In the genomic region with DNA sequence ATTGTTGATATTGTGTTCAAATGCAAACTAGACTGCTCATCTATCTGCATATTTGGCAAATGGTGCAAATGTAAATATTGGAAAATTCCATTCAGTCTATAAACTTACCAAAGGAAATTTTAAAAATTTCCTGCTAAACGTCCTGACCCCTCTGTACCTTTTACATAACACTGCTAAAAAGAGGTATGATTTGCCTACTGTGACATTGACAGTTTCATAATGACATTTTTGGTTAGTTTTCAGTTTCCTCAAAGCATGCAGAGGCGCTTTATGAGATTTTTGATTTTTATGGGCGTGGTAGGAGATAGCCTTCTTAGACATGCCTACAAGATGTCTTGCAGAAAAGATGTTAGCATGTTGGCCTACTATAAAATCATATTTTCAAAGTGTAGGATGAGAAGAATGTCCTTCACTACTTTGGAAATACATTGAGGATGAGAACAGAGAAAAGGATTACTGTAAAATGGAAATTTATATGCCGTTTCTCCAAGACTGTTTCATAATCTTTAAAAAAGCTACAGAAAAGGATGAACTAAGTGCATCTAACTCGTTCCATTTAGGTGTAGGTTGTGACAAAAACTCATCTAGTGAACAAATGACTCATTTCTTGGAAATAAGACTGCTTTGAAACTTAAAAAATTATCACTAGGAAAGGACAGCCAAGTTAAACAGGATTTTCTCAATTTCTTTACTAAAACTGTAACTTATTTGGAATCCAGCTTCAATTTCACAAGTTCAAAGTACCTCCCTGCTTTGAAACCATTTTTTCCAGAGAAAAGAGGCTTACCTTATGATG, we compare ENCODE assay signal across 1 cellular context.
TF ChIP-seq lines count a peak whose summit lies in the region.

No MANE protein-coding gene starts in this region.

TF ChIP-seq in GM12878, 131 proteins besides CTCF, POLR2A, EP300 and RAD21 (continued from another document and continues in another):
- TF ChIP-seq, protein P1, sequence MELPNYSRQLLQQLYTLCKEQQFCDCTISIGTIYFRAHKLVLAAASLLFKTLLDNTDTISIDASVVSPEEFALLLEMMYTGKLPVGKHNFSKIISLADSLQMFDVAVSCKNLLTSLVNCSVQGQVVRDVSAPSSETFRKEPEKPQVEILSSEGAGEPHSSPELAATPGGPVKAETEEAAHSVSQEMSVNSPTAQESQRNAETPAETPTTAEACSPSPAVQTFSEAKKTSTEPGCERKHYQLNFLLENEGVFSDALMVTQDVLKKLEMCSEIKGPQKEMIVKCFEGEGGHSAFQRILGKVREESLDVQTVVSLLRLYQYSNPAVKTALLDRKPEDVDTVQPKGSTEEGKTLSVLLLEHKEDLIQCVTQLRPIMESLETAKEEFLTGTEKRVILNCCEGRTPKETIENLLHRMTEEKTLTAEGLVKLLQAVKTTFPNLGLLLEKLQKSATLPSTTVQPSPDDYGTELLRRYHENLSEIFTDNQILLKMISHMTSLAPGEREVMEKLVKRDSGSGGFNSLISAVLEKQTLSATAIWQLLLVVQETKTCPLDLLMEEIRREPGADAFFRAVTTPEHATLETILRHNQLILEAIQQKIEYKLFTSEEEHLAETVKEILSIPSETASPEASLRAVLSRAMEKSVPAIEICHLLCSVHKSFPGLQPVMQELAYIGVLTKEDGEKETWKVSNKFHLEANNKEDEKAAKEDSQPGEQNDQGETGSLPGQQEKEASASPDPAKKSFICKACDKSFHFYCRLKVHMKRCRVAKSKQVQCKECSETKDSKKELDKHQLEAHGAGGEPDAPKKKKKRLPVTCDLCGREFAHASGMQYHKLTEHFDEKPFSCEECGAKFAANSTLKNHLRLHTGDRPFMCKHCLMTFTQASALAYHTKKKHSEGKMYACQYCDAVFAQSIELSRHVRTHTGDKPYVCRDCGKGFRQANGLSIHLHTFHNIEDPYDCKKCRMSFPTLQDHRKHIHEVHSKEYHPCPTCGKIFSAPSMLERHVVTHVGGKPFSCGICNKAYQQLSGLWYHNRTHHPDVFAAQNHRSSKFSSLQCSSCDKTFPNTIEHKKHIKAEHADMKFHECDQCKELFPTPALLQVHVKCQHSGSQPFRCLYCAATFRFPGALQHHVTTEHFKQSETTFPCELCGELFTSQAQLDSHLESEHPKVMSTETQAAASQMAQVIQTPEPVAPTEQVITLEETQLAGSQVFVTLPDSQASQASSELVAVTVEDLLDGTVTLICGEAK (IDR thresholded peaks at IDR 0.05; ENCODE audit: borderline replicate concordance), result no peak
- TF ChIP-seq RCOR1 (conservative IDR thresholded peaks at IDR 0.05; ENCODE audit: low read depth, low read length), result 0 out of 2 replicates have a peak, but pooled peaks have one; percentile 78
- no peak for TF ChIP-seq ZNF592 (IDR thresholded peaks at IDR 0.05)
- TF ChIP-seq POLR2AphosphoS5 (IDR thresholded peaks at IDR 0.05; ENCODE audit: low read length), result no peak
- no peak for TF ChIP-seq BACH1 (IDR thresholded peaks at IDR 0.05; ENCODE audit: borderline replicate concordance)
- TF ChIP-seq CREM (IDR thresholded peaks at IDR 0.05; ENCODE audit: low read depth), result peak; percentile 77
- no peak for TF ChIP-seq PAX8 (IDR thresholded peaks at IDR 0.05)
- no peak; a peak in 1 of 4 replicates for TF ChIP-seq IKZF2 (IDR thresholded peaks at IDR 0.05)
- peak; percentile 86; the same call in 1 of the 2 replicates for TF ChIP-seq NFIC (IDR thresholded peaks at IDR 0.05; ENCODE audit: low read depth, low read length)
- peak; percentile 87; the same call in 1 of the 2 replicates for TF ChIP-seq FOXM1 (IDR thresholded peaks at IDR 0.05; ENCODE audit: low read depth, low read length)
- no peak for TF ChIP-seq YY1 (IDR thresholded peaks at IDR 0.05; ENCODE audit: low read depth, low read length)
- no peak for TF ChIP-seq GATAD2B (conservative IDR thresholded peaks at IDR 0.05; ENCODE audit: low read depth)
- TF ChIP-seq, protein P2, sequence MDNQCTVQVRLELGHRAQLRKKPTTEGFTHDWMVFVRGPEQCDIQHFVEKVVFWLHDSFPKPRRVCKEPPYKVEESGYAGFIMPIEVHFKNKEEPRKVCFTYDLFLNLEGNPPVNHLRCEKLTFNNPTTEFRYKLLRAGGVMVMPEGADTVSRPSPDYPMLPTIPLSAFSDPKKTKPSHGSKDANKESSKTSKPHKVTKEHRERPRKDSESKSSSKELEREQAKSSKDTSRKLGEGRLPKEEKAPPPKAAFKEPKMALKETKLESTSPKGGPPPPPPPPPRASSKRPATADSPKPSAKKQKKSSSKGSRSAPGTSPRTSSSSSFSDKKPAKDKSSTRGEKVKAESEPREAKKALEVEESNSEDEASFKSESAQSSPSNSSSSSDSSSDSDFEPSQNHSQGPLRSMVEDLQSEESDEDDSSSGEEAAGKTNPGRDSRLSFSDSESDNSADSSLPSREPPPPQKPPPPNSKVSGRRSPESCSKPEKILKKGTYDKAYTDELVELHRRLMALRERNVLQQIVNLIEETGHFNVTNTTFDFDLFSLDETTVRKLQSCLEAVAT (IDR thresholded peaks at IDR 0.05), result no peak
- peak; percentile 53 for TF ChIP-seq RELA (IDR thresholded peaks at IDR 0.05; ENCODE audit: borderline replicate concordance, partially characterized antibody)
- TF ChIP-seq RUNX3 (IDR thresholded peaks at IDR 0.05; ENCODE audit: low read length), result peak; percentile 85
- TF ChIP-seq HDAC2 (IDR thresholded peaks at IDR 0.05), result no peak
- TF ChIP-seq BMI1 (IDR thresholded peaks at IDR 0.05; ENCODE audit: borderline replicate concordance), result no peak
- no peak for TF ChIP-seq ZNF217 (IDR thresholded peaks at IDR 0.05)
- no peak for TF ChIP-seq ZSCAN29 (IDR thresholded peaks at IDR 0.05)
- TF ChIP-seq PML (IDR thresholded peaks at IDR 0.05; ENCODE audit: low read length), result peak; percentile 44
- TF ChIP-seq NFYA (IDR thresholded peaks at IDR 0.05; ENCODE audit: borderline replicate concordance, low read depth, low read length), result no peak
- TF ChIP-seq, protein P3, sequence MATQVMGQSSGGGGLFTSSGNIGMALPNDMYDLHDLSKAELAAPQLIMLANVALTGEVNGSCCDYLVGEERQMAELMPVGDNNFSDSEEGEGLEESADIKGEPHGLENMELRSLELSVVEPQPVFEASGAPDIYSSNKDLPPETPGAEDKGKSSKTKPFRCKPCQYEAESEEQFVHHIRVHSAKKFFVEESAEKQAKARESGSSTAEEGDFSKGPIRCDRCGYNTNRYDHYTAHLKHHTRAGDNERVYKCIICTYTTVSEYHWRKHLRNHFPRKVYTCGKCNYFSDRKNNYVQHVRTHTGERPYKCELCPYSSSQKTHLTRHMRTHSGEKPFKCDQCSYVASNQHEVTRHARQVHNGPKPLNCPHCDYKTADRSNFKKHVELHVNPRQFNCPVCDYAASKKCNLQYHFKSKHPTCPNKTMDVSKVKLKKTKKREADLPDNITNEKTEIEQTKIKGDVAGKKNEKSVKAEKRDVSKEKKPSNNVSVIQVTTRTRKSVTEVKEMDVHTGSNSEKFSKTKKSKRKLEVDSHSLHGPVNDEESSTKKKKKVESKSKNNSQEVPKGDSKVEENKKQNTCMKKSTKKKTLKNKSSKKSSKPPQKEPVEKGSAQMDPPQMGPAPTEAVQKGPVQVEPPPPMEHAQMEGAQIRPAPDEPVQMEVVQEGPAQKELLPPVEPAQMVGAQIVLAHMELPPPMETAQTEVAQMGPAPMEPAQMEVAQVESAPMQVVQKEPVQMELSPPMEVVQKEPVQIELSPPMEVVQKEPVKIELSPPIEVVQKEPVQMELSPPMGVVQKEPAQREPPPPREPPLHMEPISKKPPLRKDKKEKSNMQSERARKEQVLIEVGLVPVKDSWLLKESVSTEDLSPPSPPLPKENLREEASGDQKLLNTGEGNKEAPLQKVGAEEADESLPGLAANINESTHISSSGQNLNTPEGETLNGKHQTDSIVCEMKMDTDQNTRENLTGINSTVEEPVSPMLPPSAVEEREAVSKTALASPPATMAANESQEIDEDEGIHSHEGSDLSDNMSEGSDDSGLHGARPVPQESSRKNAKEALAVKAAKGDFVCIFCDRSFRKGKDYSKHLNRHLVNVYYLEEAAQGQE (IDR thresholded peaks at IDR 0.05; ENCODE audit: low read depth, low read length), result no peak
- no peak for TF ChIP-seq IKZF1 (conservative IDR thresholded peaks at IDR 0.05)
- TF ChIP-seq RB1 (IDR thresholded peaks at IDR 0.05; ENCODE audit: borderline replicate concordance), result no peak
- no peak for TF ChIP-seq MTA2 (IDR thresholded peaks at IDR 0.05; ENCODE audit: low read depth)
- TF ChIP-seq E2F4 (IDR thresholded peaks at IDR 0.05; ENCODE audit: low read depth, low read length), result no peak
- TF ChIP-seq STAT1 (conservative IDR thresholded peaks at IDR 0.05), result no peak
- TF ChIP-seq SMAD1 (IDR thresholded peaks at IDR 0.05; ENCODE audit: low read depth, partially characterized antibody), result no peak
- no peak for TF ChIP-seq SUPT20H (IDR thresholded peaks at IDR 0.05; ENCODE audit: borderline replicate concordance, control insufficient read depth, low read depth, low read length)
- TF ChIP-seq, protein P4, sequence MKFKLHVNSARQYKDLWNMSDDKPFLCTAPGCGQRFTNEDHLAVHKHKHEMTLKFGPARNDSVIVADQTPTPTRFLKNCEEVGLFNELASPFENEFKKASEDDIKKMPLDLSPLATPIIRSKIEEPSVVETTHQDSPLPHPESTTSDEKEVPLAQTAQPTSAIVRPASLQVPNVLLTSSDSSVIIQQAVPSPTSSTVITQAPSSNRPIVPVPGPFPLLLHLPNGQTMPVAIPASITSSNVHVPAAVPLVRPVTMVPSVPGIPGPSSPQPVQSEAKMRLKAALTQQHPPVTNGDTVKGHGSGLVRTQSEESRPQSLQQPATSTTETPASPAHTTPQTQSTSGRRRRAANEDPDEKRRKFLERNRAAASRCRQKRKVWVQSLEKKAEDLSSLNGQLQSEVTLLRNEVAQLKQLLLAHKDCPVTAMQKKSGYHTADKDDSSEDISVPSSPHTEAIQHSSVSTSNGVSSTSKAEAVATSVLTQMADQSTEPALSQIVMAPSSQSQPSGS (IDR thresholded peaks at IDR 0.05; ENCODE audit: low read length), result peak; percentile 67
- TF ChIP-seq, protein P5, sequence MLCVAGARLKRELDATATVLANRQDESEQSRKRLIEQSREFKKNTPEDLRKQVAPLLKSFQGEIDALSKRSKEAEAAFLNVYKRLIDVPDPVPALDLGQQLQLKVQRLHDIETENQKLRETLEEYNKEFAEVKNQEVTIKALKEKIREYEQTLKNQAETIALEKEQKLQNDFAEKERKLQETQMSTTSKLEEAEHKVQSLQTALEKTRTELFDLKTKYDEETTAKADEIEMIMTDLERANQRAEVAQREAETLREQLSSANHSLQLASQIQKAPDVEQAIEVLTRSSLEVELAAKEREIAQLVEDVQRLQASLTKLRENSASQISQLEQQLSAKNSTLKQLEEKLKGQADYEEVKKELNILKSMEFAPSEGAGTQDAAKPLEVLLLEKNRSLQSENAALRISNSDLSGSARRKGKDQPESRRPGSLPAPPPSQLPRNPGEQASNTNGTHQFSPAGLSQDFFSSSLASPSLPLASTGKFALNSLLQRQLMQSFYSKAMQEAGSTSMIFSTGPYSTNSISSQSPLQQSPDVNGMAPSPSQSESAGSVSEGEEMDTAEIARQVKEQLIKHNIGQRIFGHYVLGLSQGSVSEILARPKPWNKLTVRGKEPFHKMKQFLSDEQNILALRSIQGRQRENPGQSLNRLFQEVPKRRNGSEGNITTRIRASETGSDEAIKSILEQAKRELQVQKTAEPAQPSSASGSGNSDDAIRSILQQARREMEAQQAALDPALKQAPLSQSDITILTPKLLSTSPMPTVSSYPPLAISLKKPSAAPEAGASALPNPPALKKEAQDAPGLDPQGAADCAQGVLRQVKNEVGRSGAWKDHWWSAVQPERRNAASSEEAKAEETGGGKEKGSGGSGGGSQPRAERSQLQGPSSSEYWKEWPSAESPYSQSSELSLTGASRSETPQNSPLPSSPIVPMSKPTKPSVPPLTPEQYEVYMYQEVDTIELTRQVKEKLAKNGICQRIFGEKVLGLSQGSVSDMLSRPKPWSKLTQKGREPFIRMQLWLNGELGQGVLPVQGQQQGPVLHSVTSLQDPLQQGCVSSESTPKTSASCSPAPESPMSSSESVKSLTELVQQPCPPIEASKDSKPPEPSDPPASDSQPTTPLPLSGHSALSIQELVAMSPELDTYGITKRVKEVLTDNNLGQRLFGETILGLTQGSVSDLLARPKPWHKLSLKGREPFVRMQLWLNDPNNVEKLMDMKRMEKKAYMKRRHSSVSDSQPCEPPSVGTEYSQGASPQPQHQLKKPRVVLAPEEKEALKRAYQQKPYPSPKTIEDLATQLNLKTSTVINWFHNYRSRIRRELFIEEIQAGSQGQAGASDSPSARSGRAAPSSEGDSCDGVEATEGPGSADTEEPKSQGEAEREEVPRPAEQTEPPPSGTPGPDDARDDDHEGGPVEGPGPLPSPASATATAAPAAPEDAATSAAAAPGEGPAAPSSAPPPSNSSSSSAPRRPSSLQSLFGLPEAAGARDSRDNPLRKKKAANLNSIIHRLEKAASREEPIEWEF (IDR thresholded peaks at IDR 0.05; ENCODE audit: insufficient replicate concordance, low read depth, low read length), result no peak
- TF ChIP-seq KLF5 (IDR thresholded peaks at IDR 0.05; ENCODE audit: partially characterized antibody), result no peak
- TF ChIP-seq, protein P6, sequence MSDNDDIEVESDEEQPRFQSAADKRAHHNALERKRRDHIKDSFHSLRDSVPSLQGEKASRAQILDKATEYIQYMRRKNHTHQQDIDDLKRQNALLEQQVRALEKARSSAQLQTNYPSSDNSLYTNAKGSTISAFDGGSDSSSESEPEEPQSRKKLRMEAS (IDR thresholded peaks at IDR 0.05; ENCODE audit: low read depth, low read length), result no peak
